In genomic region chr18:60872434-60872833, GRCh38 we compare ENCODE assay signal across 23 cellular contexts.
"Had no signal": no experiment of that assay in that cellular context is flagged by ENCODE, and none has a peak within 500 bp of the region (broad histone marks: within the 10 kb centered on the region; RNA-seq: fewer than 3 reads in every experiment).

No MANE protein-coding gene starts in this region.

- DNase-seq: dorsolateral prefrontal cortex; effector CD4-positive, alpha-beta T cell; effector memory CD4-positive, alpha-beta T cell; erythroblast; esophagus squamous epithelium; foreskin fibroblast; foreskin melanocyte; gastrocnemius medialis; glutamatergic neuron; head of caudate nucleus; heart right ventricle; hippocampal formation; left cardiac atrium; left lung; left ventricle myocardium superior; lower lobe of right lung; mammary epithelial cell; mesendoderm; midbrain; naive thymus-derived CD4-positive, alpha-beta T cell had no signal

- H3K36me3 Mint-ChIP-seq: memory B cell; naive thymus-derived CD4-positive, alpha-beta T cell had no signal

- H3K9me3 ChIP-seq: esophagus squamous epithelium, gastrocnemius medialis, heart right ventricle, left lung, lower lobe of right lung had no signal

- H3K27me3 Mint-ChIP-seq: memory B cell; naive thymus-derived CD4-positive, alpha-beta T cell had no signal

- H3K4me1 Mint-ChIP-seq: memory B cell; naive thymus-derived CD4-positive, alpha-beta T cell had no signal

- H3K4me3 ChIP-seq: coronary artery, dorsolateral prefrontal cortex, esophagus squamous epithelium, gastrocnemius medialis, heart right ventricle, left lung, lower lobe of right lung had no signal

- H3K27me3 ChIP-seq: dorsolateral prefrontal cortex, esophagus squamous epithelium, gastrocnemius medialis, heart right ventricle, left lung had no signal

- H3K27ac Mint-ChIP-seq: memory B cell; naive thymus-derived CD4-positive, alpha-beta T cell had no signal

- H3K27ac ChIP-seq: coronary artery, dorsolateral prefrontal cortex, epithelial cell of prostate, esophagus squamous epithelium, gastrocnemius medialis, heart right ventricle, left lung, lower lobe of right lung had no signal

- H3K4me3 Mint-ChIP-seq: memory B cell; naive thymus-derived CD4-positive, alpha-beta T cell had no signal

- H3K36me3 ChIP-seq: esophagus squamous epithelium, gastrocnemius medialis, heart right ventricle, left lung, lower lobe of right lung had no signal

- H3K4me1 ChIP-seq: gastrocnemius medialis, heart right ventricle, left lung, lower lobe of right lung had no signal
